Comparison of ENCODE assay signal across 10 cellular contexts in the genomic region with DNA sequence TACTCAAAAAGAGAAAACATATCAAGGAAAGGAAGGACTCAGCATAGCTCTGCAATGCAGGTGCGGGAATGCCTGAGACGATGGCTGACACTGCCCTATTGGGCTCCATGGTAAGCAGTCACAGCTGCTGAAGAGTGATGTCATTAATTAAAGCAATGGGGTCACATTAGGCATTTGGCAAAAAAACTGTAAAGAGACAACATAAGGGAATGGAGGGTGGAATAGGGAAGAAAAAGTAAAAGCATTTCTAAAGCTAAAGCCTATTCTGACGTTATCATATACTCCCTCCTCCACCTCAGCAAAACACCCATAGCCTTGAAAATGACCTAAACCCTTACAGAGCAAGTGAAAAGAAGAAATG.
"Had no signal": no experiment of that assay in that cellular context is flagged by ENCODE, and none has a peak within 500 bp of the region (broad histone marks: within the 10 kb centered on the region; RNA-seq: fewer than 3 reads in every experiment).

No MANE protein-coding gene starts in this region.

- H3K27ac ChIP-seq: ascending aorta, colonic mucosa, prostate gland had no signal

- ATAC-seq: stimulated activated naive CD8-positive, alpha-beta T cell treated with anti-CD3 and anti-CD28 coated beads, Interleukin-15, Interleukin-2, amounts not matched to agents 100 U/mL and 50 U/mL, for 24 hours had no signal

- H3K27me3 Mint-ChIP-seq: type B pancreatic cell had no signal

- H3K27ac Mint-ChIP-seq: type B pancreatic cell had no signal

- H3K4me3 Mint-ChIP-seq: type B pancreatic cell had no signal

- H3K36me3 ChIP-seq: colonic mucosa, prostate gland had no signal

- FAIRE-seq: endometrium had no signal

- H3K4me1 ChIP-seq: colonic mucosa, prostate gland had no signal

- H3K9me3 Mint-ChIP-seq: type B pancreatic cell had no signal

- H3K27me3 ChIP-seq: ascending aorta, colonic mucosa had no signal

- H3K4me3 ChIP-seq: ascending aorta, colonic mucosa, prostate gland had no signal

- DNase-seq: activated CD4-positive, alpha-beta T cell treated with anti-CD3 and anti-CD28 coated beads for 1 hour; activated CD4-positive, alpha-beta T cell treated with anti-CD3 and anti-CD28 coated beads, Interleukin-2, amount 50 U/mL, for 4 hours; activated T-cell treated with anti-CD3 and anti-CD28 coated beads, Interleukin-2, amount 50 U/mL, for 48 hours; colonic mucosa; islet precursor cell; stimulated activated naive CD8-positive, alpha-beta T cell treated with anti-CD3 and anti-CD28 coated beads, Interleukin-15, Interleukin-2, amounts not matched to agents 100 U/mL and 50 U/mL, for 24 hours had no signal

- H3K9me3 ChIP-seq: ascending aorta, colonic mucosa, prostate gland had no signal
